In genomic region chr2:11051280-11051679, GRCh38 we compare ENCODE assay signal across 22 cellular contexts.
"Had no signal": no experiment of that assay in that cellular context is flagged by ENCODE, and none has a peak within 500 bp of the region (broad histone marks: within the 10 kb centered on the region; RNA-seq: fewer than 3 reads in every experiment).

No MANE protein-coding gene starts in this region.

- H3K27ac ChIP-seq: HL-60, SJSA1, SK-N-MC had no signal

- H3K36me3 ChIP-seq: SJSA1 had no signal

- H3K27me3 ChIP-seq: SJSA1 had no signal

- FAIRE-seq: HTR-8/SVneo, RCC 7860 had no signal

- H3K9me3 ChIP-seq: SJSA1 had no signal

- H3K4me3 ChIP-seq: SJSA1, SK-N-MC had no signal

- DNase-seq: KBM-7, MV-4-11, NCI-H1048, NCI-H1105, NCI-H1417, NCI-H146, NCI-H1694 treated with DMSO at 0.1 percent for 48 hours, NCI-H1930, NCI-H2081, NCI-H2107, NCI-H2227 treated with DMSO at 0.1 percent for 48 hours, NCI-H524, NCI-H526 treated with DMSO at 0.1 percent for 48 hours, NCI-H774, Right ventricle myocardium superior, RPMI8226, SIG-M5 had no signal
